ENCODE assay signal across 8 cellular contexts in the genomic region with DNA sequence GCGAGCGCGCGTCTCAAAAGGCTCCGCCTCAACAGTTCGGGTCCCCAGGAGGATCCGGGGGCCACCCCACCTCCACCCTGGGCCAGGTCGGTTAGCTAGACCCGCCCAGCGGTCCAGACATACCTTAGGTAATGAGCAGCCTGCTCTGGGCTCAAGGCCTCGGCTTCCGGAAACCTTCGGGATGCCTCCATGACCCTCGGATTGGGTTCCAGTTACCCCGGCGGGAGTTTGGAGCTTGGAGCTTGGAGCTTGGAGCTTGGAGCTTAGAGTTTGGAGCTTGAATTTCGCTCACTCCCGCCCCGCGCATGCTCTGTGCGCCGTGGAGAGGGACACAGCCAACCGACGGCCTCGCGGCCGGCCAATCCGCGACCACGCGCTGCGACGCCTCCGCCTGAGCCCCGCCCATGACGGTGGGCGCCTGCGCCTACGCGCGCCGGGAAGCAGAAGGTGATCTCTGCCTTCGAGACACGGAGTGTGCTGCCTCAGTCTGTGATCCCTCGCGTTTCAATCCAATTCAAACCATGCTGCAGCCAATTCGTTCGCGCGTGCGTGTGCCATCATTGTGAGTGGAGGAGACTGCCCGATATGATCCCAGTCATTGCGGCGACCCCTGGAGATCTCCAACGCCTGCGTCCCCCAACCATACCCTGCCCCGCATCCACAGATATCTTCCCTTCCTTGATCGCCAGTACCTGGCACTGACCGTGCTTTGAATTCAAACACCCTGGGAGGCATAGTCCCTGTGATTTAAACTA. TPM values are rescaled to one million over a fixed set of nuclear protein-coding genes. Genes with fewer than 3 reads are reported as not detected.
DNase-seq lines count a peak whose midpoint lies in the region; ATAC-seq and TF ChIP-seq lines count a peak whose summit lies in the region.

A gene with protein sequence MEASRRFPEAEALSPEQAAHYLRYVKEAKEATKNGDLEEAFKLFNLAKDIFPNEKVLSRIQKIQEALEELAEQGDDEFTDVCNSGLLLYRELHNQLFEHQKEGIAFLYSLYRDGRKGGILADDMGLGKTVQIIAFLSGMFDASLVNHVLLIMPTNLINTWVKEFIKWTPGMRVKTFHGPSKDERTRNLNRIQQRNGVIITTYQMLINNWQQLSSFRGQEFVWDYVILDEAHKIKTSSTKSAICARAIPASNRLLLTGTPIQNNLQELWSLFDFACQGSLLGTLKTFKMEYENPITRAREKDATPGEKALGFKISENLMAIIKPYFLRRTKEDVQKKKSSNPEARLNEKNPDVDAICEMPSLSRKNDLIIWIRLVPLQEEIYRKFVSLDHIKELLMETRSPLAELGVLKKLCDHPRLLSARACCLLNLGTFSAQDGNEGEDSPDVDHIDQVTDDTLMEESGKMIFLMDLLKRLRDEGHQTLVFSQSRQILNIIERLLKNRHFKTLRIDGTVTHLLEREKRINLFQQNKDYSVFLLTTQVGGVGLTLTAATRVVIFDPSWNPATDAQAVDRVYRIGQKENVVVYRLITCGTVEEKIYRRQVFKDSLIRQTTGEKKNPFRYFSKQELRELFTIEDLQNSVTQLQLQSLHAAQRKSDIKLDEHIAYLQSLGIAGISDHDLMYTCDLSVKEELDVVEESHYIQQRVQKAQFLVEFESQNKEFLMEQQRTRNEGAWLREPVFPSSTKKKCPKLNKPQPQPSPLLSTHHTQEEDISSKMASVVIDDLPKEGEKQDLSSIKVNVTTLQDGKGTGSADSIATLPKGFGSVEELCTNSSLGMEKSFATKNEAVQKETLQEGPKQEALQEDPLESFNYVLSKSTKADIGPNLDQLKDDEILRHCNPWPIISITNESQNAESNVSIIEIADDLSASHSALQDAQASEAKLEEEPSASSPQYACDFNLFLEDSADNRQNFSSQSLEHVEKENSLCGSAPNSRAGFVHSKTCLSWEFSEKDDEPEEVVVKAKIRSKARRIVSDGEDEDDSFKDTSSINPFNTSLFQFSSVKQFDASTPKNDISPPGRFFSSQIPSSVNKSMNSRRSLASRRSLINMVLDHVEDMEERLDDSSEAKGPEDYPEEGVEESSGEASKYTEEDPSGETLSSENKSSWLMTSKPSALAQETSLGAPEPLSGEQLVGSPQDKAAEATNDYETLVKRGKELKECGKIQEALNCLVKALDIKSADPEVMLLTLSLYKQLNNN (minus strand): TSS at position 307 of the 755 bp plus-strand sequence. CDS start 116 bp downstream, at position 191.

- peak; percentile 26 for TF ChIP-seq POLR2A in right lobe of liver (IDR thresholded peaks at IDR 0.05)

- peaks cover 3 to 10% (median 6%) of the 10 kb centered on the region in 10 experiments; a peak in 12 of 20 replicates for H3K4me1 ChIP-seq in BLaER1 treated with 17β-estradiol and CSF1 and Interleukin-3, amounts not matched to agents 10 nM and 100 nM
- no peaks in the 10 kb centered on the region for H3K4me1 ChIP-seq in right lobe of liver

- intact Hi-C loops in right lobe of liver (cut with DNase I) = no loop called here

- H3K36me3 ChIP-seq in BLaER1 treated with 17β-estradiol and CSF1 and Interleukin-3, amounts not matched to agents 10 nM and 100 nM = peaks cover 0 to 13% (median 0%) of the 10 kb centered on the region in 11 experiments; a peak in 2 of 22 replicates
- H3K36me3 ChIP-seq in right lobe of liver = no peaks in the 10 kb centered on the region

- peak within 1 kb of the TSS; percentile 49 to 76 (median 67) for H3K4me3 ChIP-seq in BLaER1 treated with 17β-estradiol and CSF1 and Interleukin-3, amounts not matched to agents 10 nM and 100 nM
- H3K4me3 ChIP-seq in right lobe of liver = peak within 1 kb of the TSS; percentile 9 to 44 (median 16)

- H4K20me1 ChIP-seq in BLaER1 treated with 17β-estradiol and CSF1 and Interleukin-3, amounts not matched to agents 10 nM and 100 nM = no peaks in the 10 kb centered on the region

- TF ChIP-seq CTCF in right lobe of liver (IDR thresholded peaks at IDR 0.05) = no peak

- H3K9me3 ChIP-seq in BLaER1 treated with 17β-estradiol and CSF1 and Interleukin-3, amounts not matched to agents 10 nM and 100 nM (replicated peaks in 1 of 11) = peaks cover 0 to 6% (median 0%) of the 10 kb centered on the region in 11 experiments; a peak in 3 of 22 replicates
- H3K9me3 ChIP-seq in right lobe of liver = no peaks in the 10 kb centered on the region

- ATAC-seq in HG03442 (IDR thresholded peaks at IDR 0.05; ENCODE audit: unreplicated experiment) = peak; percentile 96
- ATAC-seq in right lobe of liver = peak; percentile 99 to 100 (median 100)

- peak; percentile 70 for DNase-seq in GM19240 (ENCODE audit: insufficient read length, low spot score)
- DNase-seq in NCI-H748 treated with DMSO at 0.1 percent for 48 hours (lab: John Stamatoyannopoulos, UW) = peak; percentile 53
- DNase-seq in activated CD4-positive, alpha-beta T cell treated with anti-CD3 and anti-CD28 coated beads, Interleukin-2, amount 50 U/mL, for 48 hours = peak; percentile 82 to 87
- DNase-seq in dermis microvascular lymphatic vessel endothelial cell (ENCODE audit: low read depth in 2 of 2) = peak; percentile 60 to 84
- peak; percentile 86 to 91 (median 88) for DNase-seq in right lobe of liver
- DNase-seq in stimulated activated CD4-positive, alpha-beta T cell treated with anti-CD3 and anti-CD28 coated beads, Interleukin-4, amount 100 ng/mL, for 4 hours = peak; percentile 79 to 82

- H3K27me3 ChIP-seq in BLaER1 treated with 17β-estradiol and CSF1 and Interleukin-3, amounts not matched to agents 10 nM and 100 nM = peaks cover 0 to 3% (median 0%) of the 10 kb centered on the region in 11 experiments; a peak in 3 of 22 replicates
- H3K27me3 ChIP-seq in right lobe of liver = no peaks in the 10 kb centered on the region

- H3K27ac ChIP-seq in BLaER1 treated with 17β-estradiol and CSF1 and Interleukin-3, amounts not matched to agents 10 nM and 100 nM = peak within 1 kb of the TSS in 8 of 11 experiments; percentile 31 to 67 (median 52); a peak in 11 of 22 replicates
- no peak within 1 kb of the TSS for H3K27ac ChIP-seq in right lobe of liver

- H3K4me2 ChIP-seq in BLaER1 treated with 17β-estradiol and CSF1 and Interleukin-3, amounts not matched to agents 10 nM and 100 nM = peak within 1 kb of the TSS; percentile 64 to 90 (median 79)

- H3K9ac ChIP-seq in BLaER1 treated with 17β-estradiol and CSF1 and Interleukin-3, amounts not matched to agents 10 nM and 100 nM = peak within 1 kb of the TSS; percentile 42 to 78 (median 71); a peak in 21 of 22 replicates

- WGBS in right lobe of liver (ENCODE audit: insufficient coverage, low coverage, low lambda C conversion rate, missing lambda C conversion rate) = 7% methylated on average over 5 of the region's 59 CpGs

RNA-seq across cellular contexts. Expression of the gene that starts here (rescaled TPM):
- 1.3 and 3.6 TPM in 2 replicates for total RNA-seq in dermis microvascular lymphatic vessel endothelial cell
- under 1 TPM in 4 of 6 experiments, not detected in 2; 0.09 to 0.62 (median 0.30) TPM for total RNA-seq in right lobe of liver

Comparison
In these comparisons a context has a peak if more than half of its experiments do, and no peak if none do; other contexts are left out.
1. Peak in DNase-seq, ATAC-seq and H3K4me3 ChIP-seq in right lobe of liver; RNA of the gene not detected or under 1 TPM.
2. H3K27ac ChIP-seq: peak in BLaER1 treated with 17β-estradiol and CSF1 and Interleukin-3, amounts not matched to agents 10 nM and 100 nM (8 of 11); none in right lobe of liver (0 of 3).
3. Peak in every context shown above with its lines, with median percentiles within 50 percentile points of each other: DNase-seq.